Comparison of ENCODE assay signal across 15 cellular contexts in the genomic region with DNA sequence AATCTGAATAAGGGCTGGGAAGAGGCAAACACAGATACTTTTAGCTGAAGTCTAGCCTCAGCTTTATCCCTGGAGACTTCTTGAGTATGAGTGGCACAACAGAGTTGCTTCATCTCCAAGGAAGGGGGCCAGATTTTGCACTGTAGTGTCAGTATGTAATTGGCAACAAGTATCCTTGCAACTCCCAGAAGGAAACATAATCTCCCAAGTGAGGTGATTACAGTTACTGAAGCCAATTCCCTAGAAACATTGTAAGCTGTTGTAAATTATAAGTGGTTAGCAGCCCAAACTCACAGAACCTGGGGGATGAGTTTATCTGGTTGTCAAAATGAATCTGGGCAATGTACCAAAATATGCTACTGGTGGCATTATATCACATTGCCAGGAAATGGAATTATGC.
DNase-seq lines count a peak whose midpoint lies in the region; ATAC-seq and TF ChIP-seq lines count a peak whose summit lies in the region.
"Had no signal": no experiment of that assay in that cellular context is flagged by ENCODE, and none has a peak within 500 bp of the region (broad histone marks: within the 10 kb centered on the region; RNA-seq: fewer than 3 reads in every experiment).

No MANE protein-coding gene starts in this region.

- H3K4me1 Mint-ChIP-seq in neural progenitor cell, result peaks cover 12% of the 10 kb centered on the region

- no peak overlapping the region for H3K27ac ChIP-seq in neural progenitor cell
- H3K27ac ChIP-seq: C4-2B, heart right ventricle had no signal

- H3K4me1 ChIP-seq in neural progenitor cell, result no peaks in the 10 kb centered on the region
- H3K4me1 ChIP-seq: heart right ventricle had no signal

- H3K4me2 ChIP-seq in neural progenitor cell, result no peak overlapping the region

- no peaks in the 10 kb centered on the region for H3K9me3 Mint-ChIP-seq in neural progenitor cell

- H2AFZ ChIP-seq in neural progenitor cell (replicated peaks), result peak overlapping the region; percentile 30

- no peaks in the 10 kb centered on the region for H3K79me2 ChIP-seq in neural progenitor cell (ENCODE audit: low read depth)

- TF ChIP-seq CTCF in neural progenitor cell (IDR thresholded peaks at IDR 0.05), result no peak

- no peaks in the 10 kb centered on the region for H3K27me3 ChIP-seq in neural progenitor cell
- H3K27me3 ChIP-seq: heart right ventricle had no signal

- H3K9ac ChIP-seq in neural progenitor cell, result no peak overlapping the region

- no peak overlapping the region for H3K27ac Mint-ChIP-seq in neural progenitor cell

- no peaks in the 10 kb centered on the region for H3K27me3 Mint-ChIP-seq in neural progenitor cell (ENCODE audit: insufficient read depth, low read depth)

- ATAC-seq in GM19463 (IDR thresholded peaks at IDR 0.05; ENCODE audit: unreplicated experiment) (no peak), HG03460 (IDR thresholded peaks at IDR 0.05; ENCODE audit: unreplicated experiment) (no peak), HG03108 (IDR thresholded peaks at IDR 0.05; ENCODE audit: unreplicated experiment) (no peak)
- ATAC-seq: heart right ventricle had no signal

- H3F3A ChIP-seq in neural progenitor cell (ENCODE audit: low read depth), result no peaks in the 10 kb centered on the region

- no peak overlapping the region for H3K4me3 ChIP-seq in neural progenitor cell
- H3K4me3 ChIP-seq: heart right ventricle had no signal

- H3K36me3 ChIP-seq in neural progenitor cell, result no peaks in the 10 kb centered on the region
- H3K36me3 ChIP-seq: heart right ventricle had no signal

- H3K4me3 Mint-ChIP-seq in neural progenitor cell, result no peak overlapping the region

- no peaks in the 10 kb centered on the region for H3K36me3 Mint-ChIP-seq in neural progenitor cell

- H3K9me3 ChIP-seq in neural progenitor cell (ENCODE audit: low read depth), result no peaks in the 10 kb centered on the region
- H3K9me3 ChIP-seq: heart right ventricle had no signal

- H4K20me1 ChIP-seq in neural progenitor cell (ENCODE audit: low read depth), result no peaks in the 10 kb centered on the region

- DNase-seq in EL (peak; percentile 2), NCI-H1105 (lab: John Stamatoyannopoulos, UW) (peak; percentile 48), amniotic epithelial cell (ENCODE audit: low read depth) (peak; percentile 79), neural progenitor cell (ENCODE audit: low spot score) (no peak)
- no peak for DNase-seq in stimulated activated CD4-positive, alpha-beta T cell treated with anti-CD3 and anti-CD28 coated beads, Interleukin-4, amount 100 ng/mL, for 1 hour
- DNase-seq: anterior cingulate cortex; GOT3; heart right ventricle; left cardiac atrium; NCI-H345; stimulated activated naive CD4-positive, alpha-beta T cell had no signal

Comparison
In these comparisons a context has a peak if more than half of its experiments do, and no peak if none do; other contexts are left out.
1. DNase-seq: peak in EL (single experiment), NCI-H1105 (single experiment) and amniotic epithelial cell (single experiment); none in neural progenitor cell (single experiment) and stimulated activated CD4-positive, alpha-beta T cell treated with anti-CD3 and anti-CD28 coated beads, Interleukin-4, amount 100 ng/mL, for 1 hour (single experiment).